1 cellular context compared by ENCODE assay signal in the genomic region with DNA sequence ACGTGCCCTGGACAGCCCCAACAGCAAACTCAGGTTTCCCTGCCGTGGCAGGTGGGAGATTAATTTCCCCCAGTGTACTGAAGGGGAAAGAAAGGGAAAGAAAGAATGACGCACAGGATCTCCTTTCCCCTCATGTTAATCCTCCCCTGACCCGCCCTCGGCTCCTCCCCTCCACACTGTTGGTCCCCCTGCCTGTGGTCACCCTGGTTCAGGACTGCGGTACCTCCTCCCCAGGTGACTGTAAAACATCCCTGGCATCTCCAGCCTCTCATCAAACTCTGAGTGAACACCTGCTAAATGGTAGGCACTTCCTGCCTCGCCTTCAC.
TF ChIP-seq lines count a peak whose summit lies in the region.

No MANE protein-coding gene starts in this region.

TF ChIP-seq in H1, 55 proteins besides CTCF, POLR2A, EP300 and RAD21:
- TF ChIP-seq, protein P1, sequence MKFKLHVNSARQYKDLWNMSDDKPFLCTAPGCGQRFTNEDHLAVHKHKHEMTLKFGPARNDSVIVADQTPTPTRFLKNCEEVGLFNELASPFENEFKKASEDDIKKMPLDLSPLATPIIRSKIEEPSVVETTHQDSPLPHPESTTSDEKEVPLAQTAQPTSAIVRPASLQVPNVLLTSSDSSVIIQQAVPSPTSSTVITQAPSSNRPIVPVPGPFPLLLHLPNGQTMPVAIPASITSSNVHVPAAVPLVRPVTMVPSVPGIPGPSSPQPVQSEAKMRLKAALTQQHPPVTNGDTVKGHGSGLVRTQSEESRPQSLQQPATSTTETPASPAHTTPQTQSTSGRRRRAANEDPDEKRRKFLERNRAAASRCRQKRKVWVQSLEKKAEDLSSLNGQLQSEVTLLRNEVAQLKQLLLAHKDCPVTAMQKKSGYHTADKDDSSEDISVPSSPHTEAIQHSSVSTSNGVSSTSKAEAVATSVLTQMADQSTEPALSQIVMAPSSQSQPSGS (IDR thresholded peaks at IDR 0.05; ENCODE audit: low read length), result no peak
- TF ChIP-seq SP2 (IDR thresholded peaks at IDR 0.05; ENCODE audit: low read length) (no peak), NRF1 (IDR thresholded peaks at IDR 0.05; ENCODE audit: low read depth, low read length) (no peak), SIX5 (IDR thresholded peaks at IDR 0.05; ENCODE audit: low read depth, low read length) (no peak), NANOG (IDR thresholded peaks at IDR 0.05; ENCODE audit: insufficient read depth, low read depth, low read length, poor library complexity, severe bottlenecking) (no peak), RFX5 (IDR thresholded peaks at IDR 0.05; ENCODE audit: borderline replicate concordance, low read depth, low read length) (no peak), TAF1 (IDR thresholded peaks at IDR 0.05; ENCODE audit: low read depth, low read length) (no peak), SP4 (IDR thresholded peaks at IDR 0.05; ENCODE audit: low read length) (no peak), TAF7 (optimal IDR thresholded peaks at IDR 0.05; ENCODE audit: borderline replicate concordance, low read depth, low read length) (no peak), HDAC6 (IDR thresholded peaks at IDR 0.05; ENCODE audit: low read depth, low read length) (no peak), SIRT6 (IDR thresholded peaks at IDR 0.05; ENCODE audit: low read length) (no peak), ASH2L (IDR thresholded peaks at IDR 0.05; ENCODE audit: low read length) (no peak), BRCA1 (IDR thresholded peaks at IDR 0.05; ENCODE audit: low read depth, low read length) (no peak), POU5F1 (IDR thresholded peaks at IDR 0.05; ENCODE audit: low read depth, low read length) (no peak), KDM5A (IDR thresholded peaks at IDR 0.05; ENCODE audit: low read length) (no peak), SUZ12 (IDR thresholded peaks at IDR 0.05; ENCODE audit: low read length) (no peak), JUN (IDR thresholded peaks at IDR 0.05; ENCODE audit: low read depth, low read length) (no peak), CBX5 (IDR thresholded peaks at IDR 0.05; ENCODE audit: low read depth, low read length) (no peak)
